Comparison of ENCODE assay signal across 8 cellular contexts in genomic region chr17:57948555-57949420, GRCh38. TPM values are rescaled to one million over a fixed set of nuclear protein-coding genes. Genes with fewer than 3 reads are reported as not detected.
A peak's percentile ranks its signal among the peaks of the same experiment; 100 is the strongest.
DNase-seq lines count a peak whose midpoint lies in the region; ATAC-seq, FAIRE-seq and TF ChIP-seq lines count a peak whose summit lies in the region.

No MANE protein-coding gene starts in this region.

- TF ChIP-seq CTCF in choroid plexus epithelial cell (conservative IDR thresholded peaks at IDR 0.05; ENCODE audit: low read depth, low read length), result no peak
- no peak for TF ChIP-seq CTCF in mucosa of descending colon (IDR thresholded peaks at IDR 0.05)

- H3K36me3 ChIP-seq in mucosa of descending colon (ENCODE audit: low read depth), result no peaks in the 10 kb centered on the region

- ATAC-seq in mucosa of descending colon (peak; percentile 68), HG02973 (IDR thresholded peaks at IDR 0.05; ENCODE audit: unreplicated experiment) (no peak), GM19351 (IDR thresholded peaks at IDR 0.05; ENCODE audit: unreplicated experiment) (no peak), GM19397 (IDR thresholded peaks at IDR 0.05; ENCODE audit: unreplicated experiment) (no peak)

- no peaks in the 10 kb centered on the region for H3K9me3 ChIP-seq in mucosa of descending colon

- DNase-seq in NCI-H226 (peak; percentile 96), choroid plexus epithelial cell (ENCODE audit: low read depth) (peak; percentile 92), mucosa of descending colon (peak in 1 of 3 donors; percentile 30), NCI-H82 (lab: John Stamatoyannopoulos, UW) (no peak)

- intact Hi-C loops in mucosa of descending colon (cut with DNase I, micrococcal nuclease), result loop anchor here in 1 of 2 donors (10.0 kb wide), 1 partner anchor 54 kb away; no protein-coding TSS in a partner anchor

- H3K4me3 ChIP-seq in choroid plexus epithelial cell (ENCODE audit: low read depth, low read length), result no peak overlapping the region
- H3K4me3 ChIP-seq in mucosa of descending colon, result no peak overlapping the region

- FAIRE-seq in G401.6 (lab: Jason Lieb, UNC), result peak; percentile 95

- peaks cover 25% of the 10 kb centered on the region for H3K4me1 ChIP-seq in mucosa of descending colon (ENCODE audit: low read depth)

RNA-seq across cellular contexts. Expression of gene CUEDC1, which starts 6.4 kb away (rescaled TPM):
- 10 to 100 TPM; 23.5 to 46.8 (median 23.6) TPM for total RNA-seq in mucosa of descending colon

RNA-seq across cellular contexts. Expression of gene VEZF1, which starts 39.3 kb away (rescaled TPM):
- 100 to 1,000 TPM in 1 of 3 donors, 10 to 100 TPM in 2; 48.1 to 107 (median 48.9) TPM for total RNA-seq in mucosa of descending colon

RNA-seq across cellular contexts. Expression of gene SRSF1, which starts 58.3 kb away (rescaled TPM):
- total RNA-seq in mucosa of descending colon, result 100 to 1,000 TPM; 150 to 188 (median 184) TPM
